Comparison of ENCODE assay signal across 9 cellular contexts in the genomic region with DNA sequence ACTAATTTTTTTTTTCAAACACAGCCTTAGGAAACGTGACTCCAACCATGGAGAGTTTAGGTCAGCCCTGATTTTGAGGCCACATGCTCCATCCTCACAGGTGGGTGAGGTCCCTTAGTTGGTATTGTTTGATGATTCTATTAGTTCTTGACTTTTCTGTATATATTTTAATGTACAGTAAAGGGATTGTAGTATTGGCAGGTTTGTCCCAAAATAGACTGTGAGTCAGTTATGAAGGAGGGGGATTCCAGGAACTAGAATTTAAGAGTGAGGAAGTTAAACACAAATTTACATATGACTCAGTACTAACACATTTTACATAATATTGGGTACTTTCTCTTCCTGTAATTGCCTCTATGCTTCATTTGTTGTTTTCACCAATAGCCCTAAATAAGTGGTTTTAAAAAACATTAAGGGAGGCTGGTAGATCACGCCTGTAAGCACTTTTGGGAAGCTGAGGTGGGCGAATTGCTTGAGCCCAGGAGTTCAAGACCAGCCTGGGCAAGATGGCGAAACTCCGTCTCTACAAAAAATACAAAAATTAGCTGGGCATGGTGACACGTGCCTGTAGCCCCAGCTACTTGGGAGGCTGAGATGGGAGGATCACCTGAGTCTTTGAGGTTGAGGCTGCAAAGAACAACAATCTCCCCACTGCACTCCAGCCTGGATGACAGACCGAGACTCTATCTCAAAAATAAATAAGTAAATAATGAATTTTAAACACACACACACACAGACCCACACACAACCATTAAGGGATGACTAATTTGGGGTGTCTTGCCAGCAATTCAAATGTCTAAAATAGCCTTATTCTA.
DNase-seq lines count a peak whose midpoint lies in the region; ATAC-seq and TF ChIP-seq lines count a peak whose summit lies in the region.
"Had no signal": no experiment of that assay in that cellular context is flagged by ENCODE, and none has a peak within 500 bp of the region (broad histone marks: within the 10 kb centered on the region; RNA-seq: fewer than 3 reads in every experiment).

No MANE protein-coding gene starts in this region.

- intact Hi-C loops in CD8-positive, alpha-beta T cell (cut with DNase I, micrococcal nuclease), result loop anchor here in 1 of 2 experiments (5.0 kb wide), 2 partner anchors 41 to 941 kb away; no protein-coding TSS in a partner anchor
- intact Hi-C loops in activated CD8-positive, alpha-beta T cell treated with anti-CD3 and anti-CD28 coated beads for 36 hours (cut with micrococcal nuclease), result loop anchor here (2.0 kb wide), 2 partner anchors 53 to 57 kb away; no protein-coding TSS in a partner anchor
- intact Hi-C loops in lower lobe of right lung (cut with DNase I), result no loop called here

- H3K36me3 ChIP-seq in CD8-positive, alpha-beta T cell (ENCODE audit: insufficient read depth, low read length), result no peaks in the 10 kb centered on the region
- no peaks in the 10 kb centered on the region for H3K36me3 ChIP-seq in lower lobe of right lung

- no peak for TF ChIP-seq CTCF in CD8-positive, alpha-beta T cell (IDR thresholded peaks at IDR 0.05)
- no peak for TF ChIP-seq CTCF in activated CD8-positive, alpha-beta T cell treated with anti-CD3 and anti-CD28 coated beads for 36 hours (IDR thresholded peaks at IDR 0.05)
- no peak for TF ChIP-seq CTCF in lower lobe of right lung (IDR thresholded peaks at IDR 0.05)

- H3K4me3 Mint-ChIP-seq in CD8-positive, alpha-beta T cell, result no peak overlapping the region
- no peak overlapping the region for H3K4me3 Mint-ChIP-seq in activated CD8-positive, alpha-beta T cell treated with anti-CD3 and anti-CD28 coated beads for 36 hours

- no peaks in the 10 kb centered on the region for H3K27me3 Mint-ChIP-seq in CD8-positive, alpha-beta T cell (ENCODE audit: low read depth)
- H3K27me3 Mint-ChIP-seq in activated CD8-positive, alpha-beta T cell treated with anti-CD3 and anti-CD28 coated beads for 36 hours, result no peaks in the 10 kb centered on the region

- ATAC-seq in CD8-positive, alpha-beta T cell, result peak; percentile 38
- ATAC-seq in GM19397 (IDR thresholded peaks at IDR 0.05; ENCODE audit: unreplicated experiment), result peak; percentile 92
- peak; percentile 97 for ATAC-seq in HG03378 (IDR thresholded peaks at IDR 0.05; ENCODE audit: unreplicated experiment)
- peak; percentile 79 for ATAC-seq in activated CD8-positive, alpha-beta T cell treated with anti-CD3 and anti-CD28 coated beads for 36 hours
- peak; percentile 78 to 79 for ATAC-seq in lower lobe of right lung

- no peak overlapping the region for H3K27ac Mint-ChIP-seq in CD8-positive, alpha-beta T cell
- peak overlapping the region; percentile 92 for H3K27ac Mint-ChIP-seq in activated CD8-positive, alpha-beta T cell treated with anti-CD3 and anti-CD28 coated beads for 36 hours

- H3K27ac ChIP-seq in CD8-positive, alpha-beta T cell (ENCODE audit: low read depth, low read length), result no peak overlapping the region
- peak overlapping the region; percentile 31 for H3K27ac ChIP-seq in lower lobe of right lung
- H3K27ac ChIP-seq: HL-60 had no signal

- no peaks in the 10 kb centered on the region for H3K27me3 ChIP-seq in CD8-positive, alpha-beta T cell (ENCODE audit: insufficient read depth, low read length)
- no peaks in the 10 kb centered on the region for H3K27me3 ChIP-seq in lower lobe of right lung (ENCODE audit: low read depth)

- POLR2A ChIA-PET in CD8-positive, alpha-beta T cell (lab: Charles Lee), result no interaction called here
- POLR2A ChIA-PET in activated CD8-positive, alpha-beta T cell treated with anti-CD3 and anti-CD28 coated beads for 36 hours (lab: Charles Lee), result interaction anchor here (0.8 to 1.1 kb wide), 2 partner anchors 11 to 13 kb away, joined by 3 read pairs; no protein-coding TSS in a partner anchor

- no peak for DNase-seq in CD8-positive, alpha-beta T cell
- peak; percentile 23 for DNase-seq in activated CD8-positive, alpha-beta T cell treated with anti-CD3 and anti-CD28 coated beads for 36 hours
- DNase-seq in lower lobe of right lung (no peak), NCI-H345 (lab: John Stamatoyannopoulos, UW) (no peak), NCI-H2029 treated with DMSO at 0.1 percent for 48 hours (lab: John Stamatoyannopoulos, UW) (no peak), NCI-H2107 (lab: John Stamatoyannopoulos, UW) (no peak)

- H3K4me1 Mint-ChIP-seq in CD8-positive, alpha-beta T cell (ENCODE audit: low read depth), result peaks cover 33% of the 10 kb centered on the region
- H3K4me1 Mint-ChIP-seq in activated CD8-positive, alpha-beta T cell treated with anti-CD3 and anti-CD28 coated beads for 36 hours (ENCODE audit: low read depth), result peaks cover 56% of the 10 kb centered on the region

- H3K9me3 Mint-ChIP-seq in CD8-positive, alpha-beta T cell, result peaks cover 2% of the 10 kb centered on the region
- peaks cover 5% of the 10 kb centered on the region for H3K9me3 Mint-ChIP-seq in activated CD8-positive, alpha-beta T cell treated with anti-CD3 and anti-CD28 coated beads for 36 hours

- H3K36me3 Mint-ChIP-seq in CD8-positive, alpha-beta T cell, result no peaks in the 10 kb centered on the region
- peaks cover 6% of the 10 kb centered on the region for H3K36me3 Mint-ChIP-seq in activated CD8-positive, alpha-beta T cell treated with anti-CD3 and anti-CD28 coated beads for 36 hours (ENCODE audit: low read depth)

- no peak overlapping the region for H3K4me3 ChIP-seq in CD8-positive, alpha-beta T cell (ENCODE audit: low read depth, low read length)
- H3K4me3 ChIP-seq in lower lobe of right lung, result no peak overlapping the region

- peaks cover 24% of the 10 kb centered on the region for H3K4me1 ChIP-seq in CD8-positive, alpha-beta T cell (ENCODE audit: insufficient read depth, low read length)
- H3K4me1 ChIP-seq in lower lobe of right lung, result peaks cover 18% of the 10 kb centered on the region

- CTCF ChIA-PET in CD8-positive, alpha-beta T cell (lab: Charles Lee), result interaction anchor here (1.0 kb wide), 1 partner anchor 62 kb away, joined by 3 read pairs; no protein-coding TSS in a partner anchor
- CTCF ChIA-PET in activated CD8-positive, alpha-beta T cell treated with anti-CD3 and anti-CD28 coated beads for 36 hours (lab: Charles Lee), result interaction anchor here (0.7 to 2.0 kb wide), 5 partner anchors 10 to 704 kb away, joined by 3 to 6 read pairs (median 3); no protein-coding TSS in a partner anchor

- H3K9me3 ChIP-seq in CD8-positive, alpha-beta T cell (ENCODE audit: low read length), result no peaks in the 10 kb centered on the region
- no peaks in the 10 kb centered on the region for H3K9me3 ChIP-seq in lower lobe of right lung

Comparison
In these comparisons a context has a peak if more than half of its experiments do, and no peak if none do; other contexts are left out.
1. ATAC-seq: peak in every context shown above with its lines; median percentile 97 in HG03378; 92 in GM19397; 79 in activated CD8-positive, alpha-beta T cell treated with anti-CD3 and anti-CD28 coated beads for 36 hours; 78 in lower lobe of right lung; 38 in CD8-positive, alpha-beta T cell.